20 cellular contexts compared by ENCODE assay signal in genomic region chr4:183493246-183493645, GRCh38. TPM values are rescaled to one million over a fixed set of nuclear protein-coding genes. Genes with fewer than 3 reads are reported as not detected.
A peak's percentile ranks its signal among the peaks of the same experiment; 100 is the strongest.
DNase-seq lines count a peak whose midpoint lies in the region; ATAC-seq and TF ChIP-seq lines count a peak whose summit lies in the region.
"Had no signal": no experiment of that assay in that cellular context is flagged by ENCODE, and none has a peak within 500 bp of the region (broad histone marks: within the 10 kb centered on the region; RNA-seq: fewer than 3 reads in every experiment).

No MANE protein-coding gene starts in this region.

- DNase-seq in GM23248 (no peak), RWPE1 (ENCODE audit: low spot score) (peak; percentile 59), epithelial cell of prostate (ENCODE audit: low read depth, low spot score) (no peak), trophoblast cell (peak in 1 of 2 donors; percentile 31), NCI-H1417 (lab: John Stamatoyannopoulos, UW) (no peak), type B pancreatic cell (ENCODE audit: extremely low spot score, unreplicated experiment) (no peak)
- DNase-seq in activated T-cell treated with anti-CD3 and anti-CD28 coated beads, Interleukin-2, amount 50 U/mL, for 48 hours = no peak
- DNase-seq: CD4-positive, CD25-positive, alpha-beta regulatory T cell; COR-L47; DMS 273 treated with DMSO at 0.1 percent for 48 hours; DND-41; KBM-7; NCI-H1105 treated with DMSO at 0.1 percent for 48 hours; NCI-H1694 treated with DMSO at 0.1 percent for 48 hours; NCI-H2227 treated with DMSO at 0.1 percent for 48 hours; NCI-H524; NCI-H82 had no signal

- H3K27me3 ChIP-seq in GM23248 (replicated peaks; ENCODE audit: insufficient read depth) = no peaks in the 10 kb centered on the region
- H3K27me3 ChIP-seq in trophoblast cell (ENCODE audit: insufficient read depth, low read length) = no peaks in the 10 kb centered on the region
- H3K27me3 ChIP-seq: SJCRH30 had no signal

- H3K18ac ChIP-seq in trophoblast cell (ENCODE audit: low read length) = no peak overlapping the region

- CTCF ChIA-PET in RWPE1 (lab: Yijun Ruan, JAX) = interaction anchor here (0.6 kb wide), 1 partner anchor 1003 kb away, joined by 4 read pairs; no protein-coding TSS in a partner anchor

- no peaks in the 10 kb centered on the region for H3K9me2 ChIP-seq in GM23248 (ENCODE audit: insufficient read depth)

- H3K4me2 ChIP-seq in GM23248 (ENCODE audit: unreplicated experiment) = peak overlapping the region; percentile 88
- H3K4me2 ChIP-seq in trophoblast cell (ENCODE audit: low read length) = peak overlapping the region; percentile 32

- no peak overlapping the region for H4K8ac ChIP-seq in trophoblast cell (ENCODE audit: low read depth, low read length)

- WGBS in GM23248 (ENCODE audit: low coverage in 1 of 2, low lambda C conversion rate in 2 of 2, missing lambda C conversion rate in 2 of 2), 2 experiments = 71 to 72% methylated on average over 3 of the region's 3 CpGs
- WGBS in trophoblast cell (ENCODE audit: extremely low coverage, insufficient coverage, insufficient read length) = no CpG with 5 or more reads among the region's 3 CpGs

- H3K27ac ChIP-seq in GM23248 (peak overlapping the region; percentile 66), RWPE1 (no peak overlapping the region), epithelial cell of prostate (peak overlapping the region; percentile 84), trophoblast cell (ENCODE audit: low read depth, low read length) (peak overlapping the region; percentile 51)
- H3K27ac ChIP-seq: SJCRH30 had no signal

- no peak overlapping the region for H3K14ac ChIP-seq in trophoblast cell (ENCODE audit: low read length)

- ATAC-seq in GM18505 (IDR thresholded peaks at IDR 0.05; ENCODE audit: unreplicated experiment) = no peak

- TF ChIP-seq POLR2A in GM18505 (IDR thresholded peaks at IDR 0.05; ENCODE audit: borderline replicate concordance, extremely low read depth, insufficient read depth, insufficient read length) = no peak

- POLR2A ChIA-PET in RWPE1 (lab: Yijun Ruan, JAX; ENCODE audit: low non-redundant PET) = interaction anchor here (0.6 kb wide), 1 partner anchor 11 kb away, joined by 3 read pairs; no protein-coding TSS in a partner anchor

- H2BK120ac ChIP-seq in trophoblast cell (ENCODE audit: insufficient read depth, low read length, poor library complexity) = no peak overlapping the region

- H2BK12ac ChIP-seq in trophoblast cell (ENCODE audit: low read length) = no peak overlapping the region

- H3K9me3 Mint-ChIP-seq in type B pancreatic cell = peaks cover 10% of the 10 kb centered on the region

- no peak overlapping the region for H3K27ac Mint-ChIP-seq in type B pancreatic cell
- H3K27ac Mint-ChIP-seq: B cell; CD4-positive, CD25-positive, alpha-beta regulatory T cell had no signal

- in situ Hi-C loops in GM23248 (cut with MboI) = no loop called here

- no peak overlapping the region for H2AK5ac ChIP-seq in trophoblast cell (ENCODE audit: low read length)

- H3K36me3 ChIP-seq in GM23248 (ENCODE audit: low read depth) = peaks cover 4% of the 10 kb centered on the region; the same call in 1 of the 2 replicates
- no peaks in the 10 kb centered on the region for H3K36me3 ChIP-seq in trophoblast cell (ENCODE audit: control insufficient read depth in 1 of 2, insufficient read depth in 2 of 2, low read length in 2 of 2)
- H3K36me3 ChIP-seq: SJCRH30 had no signal

- peaks cover 16% of the 10 kb centered on the region for H3K4me1 ChIP-seq in GM23248 (ENCODE audit: insufficient read depth)
- H3K4me1 ChIP-seq in trophoblast cell (ENCODE audit: control insufficient read depth in 1 of 2, insufficient read depth in 2 of 2, low read length in 2 of 2) = peaks cover 6 to 8% of the 10 kb centered on the region in 2 experiments
- H3K4me1 ChIP-seq: SJCRH30 had no signal

- no peak overlapping the region for H4K12ac ChIP-seq in trophoblast cell (ENCODE audit: low read depth, low read length)

- H3K4me3 ChIP-seq in GM23248 = no peak overlapping the region
- no peak overlapping the region for H3K4me3 ChIP-seq in trophoblast cell (ENCODE audit: low read depth, low read length)
- H3K4me3 ChIP-seq: SJCRH30 had no signal

- no peaks in the 10 kb centered on the region for H4K20me1 ChIP-seq in GM23248 (ENCODE audit: insufficient read depth)

- H3K4me3 Mint-ChIP-seq in type B pancreatic cell = no peak overlapping the region
- H3K4me3 Mint-ChIP-seq: B cell; CD4-positive, CD25-positive, alpha-beta regulatory T cell had no signal

- H2BK5ac ChIP-seq in trophoblast cell (ENCODE audit: low read depth, low read length, poor library complexity) = no peak overlapping the region

- H3K36me3 Mint-ChIP-seq in type B pancreatic cell = peaks cover 35% of the 10 kb centered on the region

- H3K79me2 ChIP-seq in GM23248 (ENCODE audit: insufficient read depth) (no peaks in the 10 kb centered on the region), trophoblast cell (ENCODE audit: control insufficient read depth, insufficient read depth, low read length, poor library complexity) (no peaks in the 10 kb centered on the region)

- peaks cover 39% of the 10 kb centered on the region for H3F3A ChIP-seq in GM23248 (ENCODE audit: insufficient read depth)

- peak overlapping the region; percentile 7; the same call in 1 of the 2 replicates for H3K9ac ChIP-seq in GM23248
- no peak overlapping the region for H3K9ac ChIP-seq in trophoblast cell (ENCODE audit: low read length)

- no peak overlapping the region for H3K23ac ChIP-seq in trophoblast cell (ENCODE audit: low read length)

- H3K79me1 ChIP-seq in trophoblast cell (ENCODE audit: low read length) = peaks cover 2% of the 10 kb centered on the region

- H3K9me3 ChIP-seq in GM23248 (ENCODE audit: low read depth) (no peaks in the 10 kb centered on the region), trophoblast cell (ENCODE audit: insufficient read depth, low read depth, low read length) (no peaks in the 10 kb centered on the region)
- H3K9me3 ChIP-seq: SJCRH30 had no signal

- H3K27me3 Mint-ChIP-seq in type B pancreatic cell = no peaks in the 10 kb centered on the region
- H3K27me3 Mint-ChIP-seq: B cell; CD4-positive, CD25-positive, alpha-beta regulatory T cell had no signal

- H2AFZ ChIP-seq in GM23248 (peak overlapping the region; percentile 60), trophoblast cell (ENCODE audit: insufficient read depth, low read length, poor library complexity) (no peak overlapping the region)

- no peak overlapping the region for H4K91ac ChIP-seq in trophoblast cell (ENCODE audit: low read depth, low read length)

- H3K4ac ChIP-seq in trophoblast cell (ENCODE audit: low read depth, low read length) = no peak overlapping the region

- no peaks in the 10 kb centered on the region for H3K4me1 Mint-ChIP-seq in type B pancreatic cell (ENCODE audit: unreplicated experiment)
- H3K4me1 Mint-ChIP-seq: B cell; CD4-positive, CD25-positive, alpha-beta regulatory T cell had no signal

- TF ChIP-seq CTCF in RWPE1 (conservative IDR thresholded peaks at IDR 0.05; ENCODE audit: low read depth) (no peak), type B pancreatic cell (conservative IDR thresholded peaks at IDR 0.05) (no peak)

RNA-seq across cellular contexts. Expression of gene ING2, which starts 11.6 kb away (rescaled TPM):
- total RNA-seq in GM23248 (2014; rRNA removed; shearing (Covaris generic)) = 6.4 and 12.2 TPM in 2 replicates
- polyA plus RNA-seq in GM23248 (2016; fragmentation: Nextera tagmentation; extraction: Ambion mirVana) = 20.5 and 22.8 TPM in 2 replicates
- 41.6 and 42.1 TPM in 2 replicates for polyA plus RNA-seq in trophoblast cell (2013)
- total RNA-seq in type B pancreatic cell (ENCODE audit: low replicate concordance) = 16.5 and 20.4 TPM in 2 replicates

RNA-seq across cellular contexts. Expression of gene CDKN2AIP, which starts 48.8 kb away (rescaled TPM):
- 18.7 and 20.4 TPM in 2 replicates for total RNA-seq in GM23248 (2014; rRNA removed; shearing (Covaris generic))
- 14.6 and 16.7 TPM in 2 replicates for polyA plus RNA-seq in GM23248 (2016; fragmentation: Nextera tagmentation; extraction: Ambion mirVana)
- 11.0 TPM in 2 replicates for polyA plus RNA-seq in trophoblast cell (2013)
- total RNA-seq in type B pancreatic cell (ENCODE audit: low replicate concordance) = 29.7 and 57.5 TPM in 2 replicates
